15 cellular contexts compared by ENCODE assay signal in genomic region chr7:47478926-47479791, GRCh38.
DNase-seq lines count a peak whose midpoint lies in the region; ATAC-seq, FAIRE-seq and TF ChIP-seq lines count a peak whose summit lies in the region.
"Had no signal": no experiment of that assay in that cellular context is flagged by ENCODE, and none has a peak within 500 bp of the region (broad histone marks: within the 10 kb centered on the region; RNA-seq: fewer than 3 reads in every experiment).

No MANE protein-coding gene starts in this region.

- no peaks in the 10 kb centered on the region for H4K20me1 ChIP-seq in OCI-LY1 (ENCODE audit: insufficient read depth, low read length)
- peaks cover 28% of the 10 kb centered on the region for H4K20me1 ChIP-seq in astrocyte (ENCODE audit: insufficient read depth, low read length)
- no peaks in the 10 kb centered on the region for H4K20me1 ChIP-seq in GM23248 (ENCODE audit: insufficient read depth)

- 57 to 72% methylated on average over 18 of the region's 18 CpGs for WGBS in GM23248 (ENCODE audit: low coverage in 1 of 2, low lambda C conversion rate in 2 of 2, missing lambda C conversion rate in 2 of 2), 2 experiments

- DNase-seq in astrocyte (ENCODE audit: low read depth) = no peak
- no peak for DNase-seq in memory B cell (ENCODE audit: low spot score in 2 of 2)
- DNase-seq in ACHN = no peak
- DNase-seq in GM23248 = no peak
- DNase-seq in DMS153 treated with DMSO at 0.1 percent for 48 hours (lab: John Stamatoyannopoulos, UW; ENCODE audit: unreplicated experiment) = no peak
- DNase-seq: activated CD4-positive, alpha-beta T cell treated with anti-CD3 and anti-CD28 coated beads for 1 hour; activated T-cell treated with anti-CD3 and anti-CD28 coated beads, Interleukin-2, amount 50 U/mL, for 1 hour; amygdala; HCEC 1CT; MG63; stimulated activated CD4-positive, alpha-beta T cell treated with anti-CD3 and anti-CD28 coated beads, Interleukin-4, amount 100 ng/mL, for 1 hour; stimulated activated naive CD4-positive, alpha-beta T cell treated with Interleukin-2 at 50 U/mL for 16 hours had no signal

- no peak overlapping the region for H2AFZ ChIP-seq in OCI-LY1 (ENCODE audit: low read length)
- H2AFZ ChIP-seq in astrocyte (ENCODE audit: low read depth, low read length) = no peak overlapping the region
- H2AFZ ChIP-seq in GM23248 = no peak overlapping the region

- ATAC-seq in memory B cell (ENCODE audit: low read depth) = no peak

- H3K4me3 ChIP-seq in OCI-LY1 (ENCODE audit: low read depth, low read length, poor library complexity, severe bottlenecking) = peak overlapping the region; percentile 57
- H3K4me3 ChIP-seq in astrocyte (ENCODE audit: insufficient read depth, low read depth, low read length) = no peak overlapping the region
- H3K4me3 ChIP-seq in subcutaneous abdominal adipose tissue (ENCODE audit: low read depth in 1 of 5, low read length in 5 of 5) = no peak overlapping the region
- H3K4me3 ChIP-seq in GM23248 = no peak overlapping the region
- H3K4me3 ChIP-seq: dorsolateral prefrontal cortex, MG63 had no signal

- in situ Hi-C loops in ACHN (cut with HindIII; ENCODE audit: low pct_ligation_motif_present, low pct_unique_long_range_greater_than_20kb, low sequenced_read_pairs) (no loop called here), GM23248 (cut with MboI) (no loop called here)

- H3K27ac Mint-ChIP-seq in astrocyte (ENCODE audit: unreplicated experiment) (no peak overlapping the region), memory B cell (peak overlapping the region; percentile 87)

- H3K9me3 ChIP-seq in OCI-LY1 (ENCODE audit: low read length) (no peaks in the 10 kb centered on the region), astrocyte (ENCODE audit: insufficient read depth, low read depth, low read length) (no peaks in the 10 kb centered on the region), subcutaneous abdominal adipose tissue (ENCODE audit: control insufficient read depth in 5 of 5, low read length in 5 of 5) (no peaks in the 10 kb centered on the region), GM23248 (ENCODE audit: low read depth) (no peaks in the 10 kb centered on the region)
- H3K9me3 ChIP-seq: MG63 had no signal

- H3K36me3 ChIP-seq in OCI-LY1 (ENCODE audit: insufficient read depth, low read length) (peaks cover 32% of the 10 kb centered on the region), astrocyte (ENCODE audit: insufficient read depth, low read length) (no peaks in the 10 kb centered on the region), subcutaneous abdominal adipose tissue (ENCODE audit: control insufficient read depth in 5 of 5, insufficient read depth in 5 of 5, low read length in 5 of 5) (peaks cover 0 to 4% (median 0%) of the 10 kb centered on the region in 5 donors), GM23248 (ENCODE audit: low read depth) (no peaks in the 10 kb centered on the region)

- H3K27me3 Mint-ChIP-seq in astrocyte (ENCODE audit: low read depth, unreplicated experiment) (no peaks in the 10 kb centered on the region), memory B cell (no peaks in the 10 kb centered on the region)

- FAIRE-seq in astrocyte (lab: Jason Lieb, UNC) = no peak

- no peaks in the 10 kb centered on the region for H3K9me3 Mint-ChIP-seq in astrocyte (ENCODE audit: unreplicated experiment)
- no peaks in the 10 kb centered on the region for H3K9me3 Mint-ChIP-seq in memory B cell

- H3K4me1 ChIP-seq in OCI-LY1 (ENCODE audit: insufficient read depth, low read length, severe bottlenecking) (peaks cover 88% of the 10 kb centered on the region), astrocyte (ENCODE audit: insufficient read depth, low read length) (peaks cover 67% of the 10 kb centered on the region), subcutaneous abdominal adipose tissue (ENCODE audit: control insufficient read depth in 5 of 5, insufficient read depth in 5 of 5, low read length in 5 of 5) (peaks cover 7 to 91% (median 72%) of the 10 kb centered on the region in 5 donors), GM23248 (ENCODE audit: insufficient read depth) (peaks cover 46% of the 10 kb centered on the region)

- H3K4me3 Mint-ChIP-seq in astrocyte (ENCODE audit: unreplicated experiment) = no peak overlapping the region
- H3K4me3 Mint-ChIP-seq in memory B cell = no peak overlapping the region

- H3K36me3 Mint-ChIP-seq in astrocyte (ENCODE audit: low read depth, unreplicated experiment) = peaks cover 19% of the 10 kb centered on the region
- H3K36me3 Mint-ChIP-seq in memory B cell = peaks cover 6% of the 10 kb centered on the region

- no peak for TF ChIP-seq CTCF in OCI-LY1 (IDR thresholded peaks at IDR 0.05; ENCODE audit: low read length)
- TF ChIP-seq CTCF in astrocyte (IDR thresholded peaks at IDR 0.05; ENCODE audit: insufficient read depth, low read depth, low read length) = no peak

- H3K4me2 ChIP-seq in OCI-LY1 (ENCODE audit: low read length) (peak overlapping the region; percentile 70), astrocyte (ENCODE audit: low read length) (no peak overlapping the region), GM23248 (ENCODE audit: unreplicated experiment) (no peak overlapping the region)

- H3K4me1 Mint-ChIP-seq in astrocyte (ENCODE audit: low read depth, unreplicated experiment) (peaks cover 72% of the 10 kb centered on the region), memory B cell (peaks cover 52% of the 10 kb centered on the region)

- H3K79me2 ChIP-seq in OCI-LY1 (ENCODE audit: insufficient read depth, low read length) = peaks cover 39% of the 10 kb centered on the region
- H3K79me2 ChIP-seq in astrocyte (ENCODE audit: insufficient read depth, low read length) = peaks cover 71% of the 10 kb centered on the region
- peaks cover 56% of the 10 kb centered on the region for H3K79me2 ChIP-seq in GM23248 (ENCODE audit: insufficient read depth)

- H3K27me3 ChIP-seq in OCI-LY1 (ENCODE audit: insufficient read depth, low read length) = no peaks in the 10 kb centered on the region
- H3K27me3 ChIP-seq in astrocyte (ENCODE audit: insufficient read depth, low read length) = no peaks in the 10 kb centered on the region
- H3K27me3 ChIP-seq in subcutaneous abdominal adipose tissue (ENCODE audit: control insufficient read depth in 5 of 5, insufficient read depth in 4 of 5, low read length in 5 of 5) = no peaks in the 10 kb centered on the region
- no peaks in the 10 kb centered on the region for H3K27me3 ChIP-seq in GM23248 (replicated peaks; ENCODE audit: insufficient read depth)
- H3K27me3 ChIP-seq: MG63 had no signal

- H3K9ac ChIP-seq in OCI-LY1 (ENCODE audit: low read length) (peak overlapping the region; percentile 63), astrocyte (ENCODE audit: low read length) (peak overlapping the region; percentile 17), subcutaneous abdominal adipose tissue (ENCODE audit: low read length in 5 of 5) (peak overlapping the region in 1 of 5 donors; percentile 53), GM23248 (no peak overlapping the region)

- H3K27ac ChIP-seq in OCI-LY1 (ENCODE audit: low read depth, low read length, poor library complexity, severe bottlenecking) = peak overlapping the region; percentile 90
- no peak overlapping the region for H3K27ac ChIP-seq in astrocyte (ENCODE audit: low read depth, low read length)
- peak overlapping the region; percentile 84 for H3K27ac ChIP-seq in subcutaneous abdominal adipose tissue (ENCODE audit: low read depth, low read length)
- H3K27ac ChIP-seq in GM23248 = no peak overlapping the region
- H3K27ac ChIP-seq: dorsolateral prefrontal cortex had no signal

- H3K9me2 ChIP-seq in OCI-LY1 (ENCODE audit: low read depth, low read length) (no peaks in the 10 kb centered on the region), GM23248 (ENCODE audit: insufficient read depth) (no peaks in the 10 kb centered on the region)

- H3F3A ChIP-seq in OCI-LY1 (ENCODE audit: insufficient read depth, low read length) (0 out of 2 replicates have a peak, but pooled peaks cover 3% of the 10 kb centered on the region), GM23248 (ENCODE audit: insufficient read depth) (peaks cover 29% of the 10 kb centered on the region)

Comparison
In these comparisons a context has a peak if more than half of its experiments do, and no peak if none do; other contexts are left out.
1. H3K27ac ChIP-seq: peak in OCI-LY1 (single experiment) and subcutaneous abdominal adipose tissue (single experiment); none in astrocyte (single experiment) and GM23248 (single experiment).